ENCODE assay signal across 8 cellular contexts in the genomic region with DNA sequence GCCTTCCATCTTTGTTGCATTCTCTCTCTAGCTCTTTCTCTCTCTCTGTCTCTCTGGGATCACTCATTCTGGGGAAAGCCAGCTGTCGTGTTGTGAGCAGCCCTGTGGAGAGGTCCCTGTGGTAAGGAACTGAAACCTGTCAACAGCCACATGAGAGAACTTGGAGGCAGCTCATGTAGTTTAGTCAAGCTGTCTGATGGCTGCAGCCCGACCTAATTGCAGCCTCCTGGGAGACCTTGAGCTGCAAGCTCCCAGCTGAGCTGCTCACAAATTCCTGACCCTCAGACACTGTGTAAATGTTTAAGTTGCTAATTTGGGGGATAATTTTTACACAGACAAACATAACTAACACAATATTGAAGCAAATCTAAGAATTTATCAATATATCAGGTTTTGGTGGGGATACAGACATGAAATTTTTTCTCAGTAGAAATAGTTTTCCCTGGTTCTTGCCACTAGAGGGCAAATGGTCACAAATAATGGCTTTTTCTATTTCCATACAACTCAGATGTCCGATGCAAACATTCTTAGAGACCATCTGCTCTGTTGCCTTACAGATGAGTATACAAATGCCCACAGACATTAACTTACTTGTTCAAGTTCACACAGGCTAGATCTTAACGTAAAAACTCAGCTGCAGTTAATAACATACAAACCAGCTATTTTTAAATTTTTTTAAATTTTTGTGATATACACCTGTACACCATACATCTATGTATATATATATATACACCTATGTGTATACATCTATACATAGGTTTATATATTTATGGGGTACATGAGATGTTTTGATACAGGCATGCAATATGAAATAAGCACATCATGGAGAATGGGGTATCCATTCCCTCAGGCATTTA. TPM values are rescaled to one million over a fixed set of nuclear protein-coding genes. Genes with fewer than 3 reads are reported as not detected.
DNase-seq lines count a peak whose midpoint lies in the region; ATAC-seq lines count a peak whose summit lies in the region.

No MANE protein-coding gene starts in this region.

- H3K36me3 Mint-ChIP-seq in activated CD4-positive, alpha-beta T cell treated with anti-CD3 and anti-CD28 coated beads for 36 hours (ENCODE audit: low read depth): no peaks in the 10 kb centered on the region

- peak; percentile 35 for DNase-seq in activated CD4-positive, alpha-beta T cell treated with anti-CD3 and anti-CD28 coated beads for 36 hours
- no peak for DNase-seq in activated CD4-positive, alpha-beta T cell treated with anti-CD3 and anti-CD28 coated beads, Interleukin-2, amount 50 U/mL, for 1 hour
- peak; percentile 93 for DNase-seq in NCI-H69 (lab: John Stamatoyannopoulos, UW)
- DNase-seq in amniotic stem cell (lab: John Stamatoyannopoulos, UW): peak; percentile 28
- peak; percentile 33 for DNase-seq in iPS DF 4.7 (ENCODE audit: extremely low read depth, low spot score)
- DNase-seq in stimulated activated CD8-positive, alpha-beta memory T cell treated with anti-CD3 and anti-CD28 coated beads, Interleukin-7, amount 100 ng/mL, for 48 hours (ENCODE audit: extremely low read depth in 1 of 2, low read depth in 1 of 2): peak; percentile 1 to 11

- peaks cover 27% of the 10 kb centered on the region for H3K27me3 Mint-ChIP-seq in activated CD4-positive, alpha-beta T cell treated with anti-CD3 and anti-CD28 coated beads for 36 hours

- peaks cover 6% of the 10 kb centered on the region for H3K4me1 Mint-ChIP-seq in activated CD4-positive, alpha-beta T cell treated with anti-CD3 and anti-CD28 coated beads for 36 hours

- intact Hi-C loops in activated CD4-positive, alpha-beta T cell treated with anti-CD3 and anti-CD28 coated beads for 36 hours (cut with DNase I, micrococcal nuclease): loop anchor here (1.0 to 5.0 kb wide), 3 partner anchors 510 to 1060 kb away; no protein-coding TSS in a partner anchor

- no peak overlapping the region for H3K4me3 Mint-ChIP-seq in activated CD4-positive, alpha-beta T cell treated with anti-CD3 and anti-CD28 coated beads for 36 hours

- ATAC-seq in activated CD4-positive, alpha-beta T cell treated with anti-CD3 and anti-CD28 coated beads for 36 hours: peak; percentile 69
- ATAC-seq in GM21447 (IDR thresholded peaks at IDR 0.05; ENCODE audit: unreplicated experiment): peak; percentile 97
- peak; percentile 86 for ATAC-seq in HG03558 (IDR thresholded peaks at IDR 0.05; ENCODE audit: extremely low read depth, unreplicated experiment)

- POLR2A ChIA-PET in activated CD4-positive, alpha-beta T cell treated with anti-CD3 and anti-CD28 coated beads for 36 hours (lab: Charles Lee): no interaction called here

- CTCF ChIA-PET in activated CD4-positive, alpha-beta T cell treated with anti-CD3 and anti-CD28 coated beads for 36 hours (lab: Charles Lee): interaction anchor here (0.5 to 3.0 kb wide), 33 partner anchors 9 to 929 kb away, joined by 3 to 11 read pairs (median 4); partner anchors contain the start of genes GLIPR1L1, KRR1 and PHLDA1

- no peaks in the 10 kb centered on the region for H3K9me3 Mint-ChIP-seq in activated CD4-positive, alpha-beta T cell treated with anti-CD3 and anti-CD28 coated beads for 36 hours (ENCODE audit: low read depth)

- no peak overlapping the region for H3K27ac Mint-ChIP-seq in activated CD4-positive, alpha-beta T cell treated with anti-CD3 and anti-CD28 coated beads for 36 hours

RNA-seq across cellular contexts. Expression of gene KRR1, which starts 15.5 kb away (rescaled TPM):
- 100 to 1,000 TPM; 122 to 147 TPM for total RNA-seq in activated CD4-positive, alpha-beta T cell treated with anti-CD3 and anti-CD28 coated beads for 36 hours

RNA-seq across cellular contexts. Expression of gene GLIPR1, which starts 46.3 kb away (rescaled TPM):
- total RNA-seq in activated CD4-positive, alpha-beta T cell treated with anti-CD3 and anti-CD28 coated beads for 36 hours: 1 to 10 TPM; 8.7 to 9.3 TPM
